ENCODE assay signal across 20 cellular contexts in genomic region chr13:40611004-40611403, GRCh38. TPM values are rescaled to one million over a fixed set of nuclear protein-coding genes. Genes with fewer than 3 reads are reported as not detected.
DNase-seq lines count a peak whose midpoint lies in the region; ATAC-seq and TF ChIP-seq lines count a peak whose summit lies in the region.
"Had no signal": no experiment of that assay in that cellular context is flagged by ENCODE, and none has a peak within 500 bp of the region (broad histone marks: within the 10 kb centered on the region; RNA-seq: fewer than 3 reads in every experiment).

No MANE protein-coding gene starts in this region.

- no peaks in the 10 kb centered on the region for H3K27me3 ChIP-seq in GM23338 (ENCODE audit: insufficient read depth)
- H3K27me3 ChIP-seq in mammary epithelial cell (ENCODE audit: insufficient read depth, low read length) = no peaks in the 10 kb centered on the region
- no peaks in the 10 kb centered on the region for H3K27me3 ChIP-seq in heart left ventricle
- H3K27me3 ChIP-seq: gastroesophageal sphincter, neural progenitor cell had no signal

- H3K4me1 Mint-ChIP-seq in T-helper 1 cell treated with Interleukin-12 subunit alpha and Interleukin-12 subunit beta and Interleukin-4 antibody, amounts not matched to agents 30 μg/mL and 1 μg/mL, for 36 hours (ENCODE audit: low read depth) = peaks cover 71% of the 10 kb centered on the region
- peaks cover 76% of the 10 kb centered on the region for H3K4me1 Mint-ChIP-seq in GM23338
- H3K4me1 Mint-ChIP-seq in naive thymus-derived CD8-positive, alpha-beta T cell = peaks cover 56 to 97% (median 88%) of the 10 kb centered on the region in 4 donors
- H3K4me1 Mint-ChIP-seq in mesothelial cell of epicardium = peaks cover 45% of the 10 kb centered on the region

- POLR2A ChIA-PET in naive thymus-derived CD8-positive, alpha-beta T cell (lab: Charles Lee) = interaction anchor here (1.0 kb wide), 1 partner anchor 9 kb away, joined by 3 read pairs; no protein-coding TSS in a partner anchor

- H2AFZ ChIP-seq in GM23338 = no peak overlapping the region
- H2AFZ ChIP-seq in mammary epithelial cell (ENCODE audit: low read depth, low read length) = no peak overlapping the region
- H2AFZ ChIP-seq: neural progenitor cell had no signal

- DNase-seq in T-helper 1 cell (no peak), GM23338 (ENCODE audit: low spot score) (no peak), mammary epithelial cell (peak; percentile 21), heart left ventricle (no peak), mesothelial cell of epicardium (ENCODE audit: low spot score in 2 of 2, unreplicated experiment in 2 of 2) (no peak), SW 1271 (lab: John Stamatoyannopoulos, UW) (no peak)
- DNase-seq in naive thymus-derived CD8-positive, alpha-beta T cell = no peak
- DNase-seq: activated CD8-positive, alpha-beta memory T cell treated with anti-CD3 and anti-CD28 coated beads for 24 hours; activated naive CD4-positive, alpha-beta T cell treated with anti-CD3 and anti-CD28 coated beads, Interleukin-2, amount 10 ng/mL, durations not matched to agents 7 days and 5 days; DND-41; NCI-H510A treated with DMSO at 0.1 percent for 48 hours; SIG-M5; stimulated activated CD4-positive, alpha-beta T cell treated with anti-CD3 and anti-CD28 coated beads, Interleukin-1b, Interleukin-23, amount 100 ng/mL, for 48 hours had no signal

- H3K36me3 Mint-ChIP-seq in T-helper 1 cell treated with Interleukin-12 subunit alpha and Interleukin-12 subunit beta and Interleukin-4 antibody, amounts not matched to agents 30 μg/mL and 1 μg/mL, for 36 hours (ENCODE audit: low read depth) = peaks cover 19% of the 10 kb centered on the region
- H3K36me3 Mint-ChIP-seq in GM23338 (ENCODE audit: low read depth) (peaks cover 15% of the 10 kb centered on the region; the same call in 2 of the 3 replicates), mesothelial cell of epicardium (peaks cover 7% of the 10 kb centered on the region)
- H3K36me3 Mint-ChIP-seq in naive thymus-derived CD8-positive, alpha-beta T cell = peaks cover 0 to 14% (median 2%) of the 10 kb centered on the region in 3 donors

- no peak overlapping the region for H3K4me2 ChIP-seq in GM23338
- no peak overlapping the region for H3K4me2 ChIP-seq in mammary epithelial cell (ENCODE audit: insufficient read depth, low read depth, low read length)
- H3K4me2 ChIP-seq: neural progenitor cell had no signal

- H3K4me3 ChIP-seq in GM23338 (no peak overlapping the region), mammary epithelial cell (replicated peaks in 1 of 3; ENCODE audit: insufficient read depth in 1 of 3, low read depth in 2 of 3, low read length in 3 of 3) (no peak overlapping the region), heart left ventricle (no peak overlapping the region)
- H3K4me3 ChIP-seq: gastroesophageal sphincter, neural progenitor cell had no signal

- intact Hi-C loops in mammary epithelial cell (cut with micrococcal nuclease) (loop anchor here (5.0 kb wide), 1 partner anchor 51 kb away; no protein-coding TSS in a partner anchor), heart left ventricle (cut with DNase I) (no loop called here)

- peaks cover 86% of the 10 kb centered on the region for H4K20me1 ChIP-seq in GM23338 (replicated peaks; ENCODE audit: insufficient read depth)
- no peaks in the 10 kb centered on the region for H4K20me1 ChIP-seq in mammary epithelial cell (ENCODE audit: insufficient read depth, low read length)

- peaks cover 8% of the 10 kb centered on the region; the same call in 1 of the 2 replicates for H3F3A ChIP-seq in GM23338 (replicated peaks; ENCODE audit: low read depth)

- H3K79me2 ChIP-seq in GM23338 (replicated peaks; ENCODE audit: insufficient read depth) (peaks cover 100% of the 10 kb centered on the region), mammary epithelial cell (ENCODE audit: insufficient read depth, low read length) (peaks cover 4% of the 10 kb centered on the region)

- no TSS peak for BruUV-seq in mammary epithelial cell (replicated peaks; lab: Mats Ljungman, UMichigan)

- no peak for TF ChIP-seq POLR2A in heart left ventricle (IDR thresholded peaks at IDR 0.05)

- H3K36me3 ChIP-seq in GM23338 (ENCODE audit: insufficient read depth) (no peaks in the 10 kb centered on the region), mammary epithelial cell (ENCODE audit: insufficient read depth, low read length) (no peaks in the 10 kb centered on the region), heart left ventricle (no peaks in the 10 kb centered on the region)
- H3K36me3 ChIP-seq: gastroesophageal sphincter, neural progenitor cell had no signal

- ATAC-seq in GM23338 = no peak
- no peak for ATAC-seq in naive thymus-derived CD8-positive, alpha-beta T cell
- ATAC-seq in heart left ventricle = no peak
- ATAC-seq: gastroesophageal sphincter had no signal

- WGBS in mammary epithelial cell (ENCODE audit: low coverage, missing lambda C conversion rate) = 74% methylated on average over 3 of the region's 3 CpGs
- WGBS in heart left ventricle, 4 donors = 81 to 87% (median 82%) methylated on average over 3 of the region's 3 CpGs

- peaks cover 6% of the 10 kb centered on the region for H3K9me3 Mint-ChIP-seq in T-helper 1 cell treated with Interleukin-12 subunit alpha and Interleukin-12 subunit beta and Interleukin-4 antibody, amounts not matched to agents 30 μg/mL and 1 μg/mL, for 36 hours
- no peaks in the 10 kb centered on the region for H3K9me3 Mint-ChIP-seq in GM23338
- peaks cover 0 to 2% (median 0%) of the 10 kb centered on the region in 9 donors for H3K9me3 Mint-ChIP-seq in naive thymus-derived CD8-positive, alpha-beta T cell
- peaks cover 6% of the 10 kb centered on the region for H3K9me3 Mint-ChIP-seq in mesothelial cell of epicardium
- H3K9me3 Mint-ChIP-seq: activated naive CD4-positive, alpha-beta T cell treated with anti-CD3 and anti-CD28 coated beads, Interleukin-2, amount 10 ng/mL, durations not matched to agents 7 days and 5 days; endodermal cell; memory B cell; neural progenitor cell had no signal

- H3K27ac ChIP-seq in GM23338 (ENCODE audit: low read depth) (0 out of 2 replicates have a peak overlapping the region, but pooled peaks have one; percentile 45), mammary epithelial cell (ENCODE audit: insufficient read depth, low read depth, low read length) (peak overlapping the region; percentile 32), heart left ventricle (peak overlapping the region in 1 of 12 donors; percentile 17)
- H3K27ac ChIP-seq: 22Rv1, C4-2B, gastroesophageal sphincter, neural progenitor cell had no signal

- peak overlapping the region; percentile 16 for H3K27ac Mint-ChIP-seq in T-helper 1 cell treated with Interleukin-12 subunit alpha and Interleukin-12 subunit beta and Interleukin-4 antibody, amounts not matched to agents 30 μg/mL and 1 μg/mL, for 36 hours
- no peak overlapping the region for H3K27ac Mint-ChIP-seq in GM23338
- H3K27ac Mint-ChIP-seq in naive thymus-derived CD8-positive, alpha-beta T cell = peak overlapping the region in 7 of 10 donors; percentile 38 to 99 (median 81)
- H3K27ac Mint-ChIP-seq in mesothelial cell of epicardium = no peak overlapping the region
- H3K27ac Mint-ChIP-seq: endodermal cell, memory B cell, neural progenitor cell had no signal

- H3K9me3 ChIP-seq in mammary epithelial cell (replicated peaks; ENCODE audit: insufficient read depth, low read length) = no peaks in the 10 kb centered on the region
- H3K9me3 ChIP-seq in heart left ventricle = no peaks in the 10 kb centered on the region
- H3K9me3 ChIP-seq: gastroesophageal sphincter had no signal

- no peak overlapping the region for H3K9ac ChIP-seq in mammary epithelial cell (ENCODE audit: insufficient read depth, low read length)
- H3K9ac ChIP-seq: neural progenitor cell had no signal

- in situ Hi-C loops in mammary epithelial cell (cut with MboI; ENCODE audit: low sequenced_read_pairs in 2 of 2) = no loop called here

- peaks cover 68% of the 10 kb centered on the region for H3K4me1 ChIP-seq in GM23338 (ENCODE audit: insufficient read depth)
- peaks cover 16% of the 10 kb centered on the region for H3K4me1 ChIP-seq in mammary epithelial cell (ENCODE audit: insufficient read depth, low read length)
- peaks cover 6 to 72% (median 46%) of the 10 kb centered on the region in 12 donors for H3K4me1 ChIP-seq in heart left ventricle
- H3K4me1 ChIP-seq: neural progenitor cell had no signal

- dilution Hi-C loops in mammary epithelial cell (cut with HindIII; ENCODE audit: low sequenced_read_pairs) = no loop called here

- H3K27me3 Mint-ChIP-seq in T-helper 1 cell treated with Interleukin-12 subunit alpha and Interleukin-12 subunit beta and Interleukin-4 antibody, amounts not matched to agents 30 μg/mL and 1 μg/mL, for 36 hours (ENCODE audit: low read depth) = no peaks in the 10 kb centered on the region
- H3K27me3 Mint-ChIP-seq in GM23338 (ENCODE audit: insufficient read depth, low read depth, poor library complexity) (peaks cover 3% of the 10 kb centered on the region), mesothelial cell of epicardium (ENCODE audit: low read depth) (no peaks in the 10 kb centered on the region)
- H3K27me3 Mint-ChIP-seq in naive thymus-derived CD8-positive, alpha-beta T cell = no peaks in the 10 kb centered on the region
- H3K27me3 Mint-ChIP-seq: activated naive CD4-positive, alpha-beta T cell treated with anti-CD3 and anti-CD28 coated beads, Interleukin-2, amount 10 ng/mL, durations not matched to agents 7 days and 5 days; memory B cell had no signal

- TF ChIP-seq CTCF in GM23338 (conservative IDR thresholded peaks at IDR 0.05; ENCODE audit: low read depth in 2 of 2) = no peak
- TF ChIP-seq CTCF in mammary epithelial cell (conservative IDR thresholded peaks at IDR 0.05 in 1 of 2, IDR thresholded peaks at IDR 0.05 in 1 of 2; ENCODE audit: extremely low read depth in 1 of 2, insufficient read depth in 1 of 2, low read depth in 1 of 2, low read length in 2 of 2) = no peak
- no peak for TF ChIP-seq CTCF in heart left ventricle (IDR thresholded peaks at IDR 0.05)
- TF ChIP-seq CTCF in mesothelial cell of epicardium (IDR thresholded peaks at IDR 0.05; ENCODE audit: unreplicated experiment) = no peak

- H3K4me3 Mint-ChIP-seq in T-helper 1 cell treated with Interleukin-12 subunit alpha and Interleukin-12 subunit beta and Interleukin-4 antibody, amounts not matched to agents 30 μg/mL and 1 μg/mL, for 36 hours = no peak overlapping the region
- H3K4me3 Mint-ChIP-seq in GM23338 (no peak overlapping the region), mesothelial cell of epicardium (no peak overlapping the region)
- peak overlapping the region in 3 of 10 donors; percentile 14 to 18 (median 16) for H3K4me3 Mint-ChIP-seq in naive thymus-derived CD8-positive, alpha-beta T cell
- H3K4me3 Mint-ChIP-seq: activated naive CD4-positive, alpha-beta T cell treated with anti-CD3 and anti-CD28 coated beads, Interleukin-2, amount 10 ng/mL, durations not matched to agents 7 days and 5 days; endodermal cell; memory B cell; neural progenitor cell had no signal

- H3K9me2 ChIP-seq in GM23338 (ENCODE audit: insufficient read depth) = no peaks in the 10 kb centered on the region

- CTCF ChIA-PET in mammary epithelial cell (lab: Charles Lee; ENCODE audit: low non-redundant PET) = no interaction called here

RNA-seq across cellular contexts. Expression of gene FOXO1, which starts 55.4 kb away (rescaled TPM):
- 66.2 and 68.0 TPM in 2 replicates for total RNA-seq in GM23338 (2014; rRNA removed; shearing (Covaris generic))
- 32.1 and 32.4 TPM in 2 replicates for polyA plus RNA-seq in GM23338 (2016; fragmentation: Nextera tagmentation; extraction: Ambion mirVana)
- total RNA-seq in mammary epithelial cell = 10 to 100 TPM; 10.1 to 23.3 TPM
- polyA plus RNA-seq in mammary epithelial cell = 3.3 TPM
- polyA minus RNA-seq in mammary epithelial cell = 15.0 TPM
- total RNA-seq in naive thymus-derived CD8-positive, alpha-beta T cell = 100 to 1,000 TPM; 101 to 103 TPM
- 100 to 1,000 TPM in 1 of 3 donors, 10 to 100 TPM in 2; 59.1 to 137 (median 86.5) TPM for polyA plus RNA-seq in naive thymus-derived CD8-positive, alpha-beta T cell
- total RNA-seq in heart left ventricle = 10 to 100 TPM in 8 of 9 donors, 1 to 10 TPM in 1; 9.8 to 26.8 (median 18.5) TPM
- 10 to 100 TPM in 1 of 2 donors, 1 to 10 TPM in 1; 2.6 to 11.1 TPM for polyA plus RNA-seq in heart left ventricle
- total RNA-seq in mesothelial cell of epicardium = 31.7 to 33.7 TPM (median 32.7 TPM) in 3 replicates

Comparison
In these comparisons a context has a peak if more than half of its experiments do, and no peak if none do; other contexts are left out.
1. H3K27ac Mint-ChIP-seq: peak in T-helper 1 cell treated with Interleukin-12 subunit alpha and Interleukin-12 subunit beta and Interleukin-4 antibody, amounts not matched to agents 30 μg/mL and 1 μg/mL, for 36 hours (single experiment) and naive thymus-derived CD8-positive, alpha-beta T cell (7 of 10); none in GM23338 (single experiment) and mesothelial cell of epicardium (single experiment).